Comparison of ENCODE assay signal across 11 cellular contexts in genomic region chr10:107413971-107414370, GRCh38.
"Had no signal": no experiment of that assay in that cellular context is flagged by ENCODE, and none has a peak within 500 bp of the region (broad histone marks: within the 10 kb centered on the region; RNA-seq: fewer than 3 reads in every experiment).

No MANE protein-coding gene starts in this region.

- H3K4me2 ChIP-seq: GM23338 had no signal

- FAIRE-seq: H1, H54 had no signal

- H3K27ac ChIP-seq: GM23248 had no signal

- H3K9me3 ChIP-seq: HAP-1 had no signal

- H2AFZ ChIP-seq: GM23248, GM23338 had no signal

- H3K9ac ChIP-seq: GM23248 had no signal

- H3K4me3 ChIP-seq: GM23248, GM23338, HAP-1 had no signal

- DNase-seq: GM23248, GOT3, H7, H9, HCEC 1CT, HFFc6 had no signal

- ATAC-seq: GM23338, HCT116 had no signal

- H3K4me1 ChIP-seq: HAP-1 had no signal

- H3K36me3 ChIP-seq: HAP-1 had no signal
